ENCODE assay signal across 8 cellular contexts in genomic region chr1:204684551-204685235, GRCh38. TPM values are rescaled to one million over a fixed set of nuclear protein-coding genes. Genes with fewer than 3 reads are reported as not detected.
DNase-seq lines count a peak whose midpoint lies in the region; ATAC-seq and TF ChIP-seq lines count a peak whose summit lies in the region.

No MANE protein-coding gene starts in this region.

- peak overlapping the region; percentile 72 to 97 (median 88) for H3K9ac ChIP-seq in BLaER1 treated with 17β-estradiol and CSF1 and Interleukin-3, amounts not matched to agents 10 nM and 100 nM
- H3K9ac ChIP-seq in endodermal cell (ENCODE audit: extremely low read depth, low read length, poor library complexity, severe bottlenecking) (peak overlapping the region; percentile 53), neural cell (ENCODE audit: low read length) (peak overlapping the region; percentile 68)

- H3K9me3 Mint-ChIP-seq in endodermal cell (no peaks in the 10 kb centered on the region), CD14-positive monocyte (peaks cover 0 to 6% (median 2%) of the 10 kb centered on the region in 7 donors)

- H3K4me1 Mint-ChIP-seq in endodermal cell: peaks cover 10% of the 10 kb centered on the region
- peaks cover 12% of the 10 kb centered on the region for H3K4me1 Mint-ChIP-seq in CD14-positive monocyte

- peaks cover 0 to 43% (median 20%) of the 10 kb centered on the region in 11 experiments; a peak in 13 of 22 replicates for H4K20me1 ChIP-seq in BLaER1 treated with 17β-estradiol and CSF1 and Interleukin-3, amounts not matched to agents 10 nM and 100 nM
- no peaks in the 10 kb centered on the region for H4K20me1 ChIP-seq in neural cell (ENCODE audit: insufficient read depth)

- DNase-seq in HuH-7.5 (ENCODE audit: low spot score) (peak; percentile 37), endodermal cell (peak; percentile 83), CD14-positive monocyte (ENCODE audit: low spot score) (no peak), NCI-H1048 (lab: John Stamatoyannopoulos, UW) (no peak), SW 1271 (lab: John Stamatoyannopoulos, UW) (no peak)

- H3K27me3 ChIP-seq in BLaER1 treated with 17β-estradiol and CSF1 and Interleukin-3, amounts not matched to agents 10 nM and 100 nM: peaks cover 0 to 13% (median 0%) of the 10 kb centered on the region in 11 experiments; a peak in 4 of 22 replicates
- H3K27me3 ChIP-seq in endodermal cell (ENCODE audit: control insufficient read depth, insufficient read depth, low read length, poor library complexity, severe bottlenecking): peaks cover 21% of the 10 kb centered on the region
- peaks cover 3% of the 10 kb centered on the region for H3K27me3 ChIP-seq in neural cell (ENCODE audit: insufficient read depth, low read depth, low read length)

- H3K4me3 Mint-ChIP-seq in endodermal cell (peak overlapping the region; percentile 89), CD14-positive monocyte (peak overlapping the region in 1 of 2 donors; percentile 84)

- peaks cover 25 to 53% (median 43%) of the 10 kb centered on the region in 10 experiments for H3K4me1 ChIP-seq in BLaER1 treated with 17β-estradiol and CSF1 and Interleukin-3, amounts not matched to agents 10 nM and 100 nM
- H3K4me1 ChIP-seq in endodermal cell (ENCODE audit: control insufficient read depth, insufficient read depth, low read length): peaks cover 9% of the 10 kb centered on the region

- TF ChIP-seq CTCF in endodermal cell (conservative IDR thresholded peaks at IDR 0.05) (no peak), neural cell (IDR thresholded peaks at IDR 0.05; ENCODE audit: poor library complexity, severe bottlenecking) (no peak), CD14-positive monocyte (IDR thresholded peaks at IDR 0.05) (no peak)

- H2AFZ ChIP-seq in neural cell (ENCODE audit: low read depth, low read length): no peak overlapping the region

- peak overlapping the region in 10 of 11 experiments; percentile 48 to 98 (median 92); a peak in 20 of 22 replicates for H3K27ac ChIP-seq in BLaER1 treated with 17β-estradiol and CSF1 and Interleukin-3, amounts not matched to agents 10 nM and 100 nM
- H3K27ac ChIP-seq in endodermal cell (ENCODE audit: low read depth, low read length): no peak overlapping the region
- peak overlapping the region; percentile 18 for H3K27ac ChIP-seq in neural cell (ENCODE audit: low read length)

- no peak for TF ChIP-seq RAD21 in neural cell (conservative IDR thresholded peaks at IDR 0.05)

- no peak for TF ChIP-seq EP300 in neural cell (conservative IDR thresholded peaks at IDR 0.05; ENCODE audit: poor library complexity, severe bottlenecking)

- peak overlapping the region; percentile 72 for H3K27ac Mint-ChIP-seq in endodermal cell
- peak overlapping the region in 1 of 7 donors; percentile 39 for H3K27ac Mint-ChIP-seq in CD14-positive monocyte

- no peaks in the 10 kb centered on the region for H3K9me3 ChIP-seq in BLaER1 treated with 17β-estradiol and CSF1 and Interleukin-3, amounts not matched to agents 10 nM and 100 nM (replicated peaks in 1 of 11)
- H3K9me3 ChIP-seq in endodermal cell (ENCODE audit: control insufficient read depth, low read length) (no peaks in the 10 kb centered on the region), neural cell (ENCODE audit: low read length) (no peaks in the 10 kb centered on the region)

- peaks cover 14% of the 10 kb centered on the region for H3K79me2 ChIP-seq in neural cell (replicated peaks; ENCODE audit: insufficient read depth, low read length)

- peaks cover 0 to 30% (median 14%) of the 10 kb centered on the region in 11 experiments; a peak in 9 of 22 replicates for H3K36me3 ChIP-seq in BLaER1 treated with 17β-estradiol and CSF1 and Interleukin-3, amounts not matched to agents 10 nM and 100 nM
- H3K36me3 ChIP-seq in endodermal cell (ENCODE audit: control insufficient read depth, insufficient read depth, low read length) (no peaks in the 10 kb centered on the region), neural cell (ENCODE audit: insufficient read depth, low read length) (no peaks in the 10 kb centered on the region)

- no peak for ATAC-seq in HG03097 (IDR thresholded peaks at IDR 0.05; ENCODE audit: low FRiP score, unreplicated experiment)

- H3K36me3 Mint-ChIP-seq in endodermal cell (ENCODE audit: low read depth): no peaks in the 10 kb centered on the region
- no peaks in the 10 kb centered on the region for H3K36me3 Mint-ChIP-seq in CD14-positive monocyte

- WGBS in endodermal cell (ENCODE audit: insufficient coverage in 1 of 2, insufficient read length in 1 of 2), 2 experiments: 0 to 3% methylated on average over 10 to 43 of the region's 43 CpGs

- H3K4me3 ChIP-seq in BLaER1 treated with 17β-estradiol and CSF1 and Interleukin-3, amounts not matched to agents 10 nM and 100 nM: peak overlapping the region; percentile 65 to 90 (median 80)
- peak overlapping the region; percentile 79 for H3K4me3 ChIP-seq in endodermal cell (ENCODE audit: low read length)
- H3K4me3 ChIP-seq in neural cell (ENCODE audit: low read length): peak overlapping the region; percentile 69

- intact Hi-C loops in CD14-positive monocyte (cut with micrococcal nuclease): no loop called here

- H3K27me3 Mint-ChIP-seq in endodermal cell (ENCODE audit: insufficient read depth): peaks cover 39% of the 10 kb centered on the region
- H3K27me3 Mint-ChIP-seq in CD14-positive monocyte (ENCODE audit: low read depth in 3 of 3): peaks cover 36 to 46% (median 38%) of the 10 kb centered on the region in 3 donors

- H3K4me2 ChIP-seq in BLaER1 treated with 17β-estradiol and CSF1 and Interleukin-3, amounts not matched to agents 10 nM and 100 nM: peak overlapping the region; percentile 90 to 100 (median 96)
- peak overlapping the region; percentile 52 for H3K4me2 ChIP-seq in neural cell (ENCODE audit: low read length)

- H3K9me2 ChIP-seq in neural cell (ENCODE audit: insufficient read depth, low read length): no peaks in the 10 kb centered on the region

- no peaks in the 10 kb centered on the region for H3F3A ChIP-seq in neural cell (ENCODE audit: insufficient read depth, low read length, poor library complexity, severe bottlenecking)

TF ChIP-seq in neural cell, 6 proteins besides CTCF, POLR2A, EP300 and RAD21:
- TF ChIP-seq SMC3 (conservative IDR thresholded peaks at IDR 0.05; ENCODE audit: poor library complexity) (no peak), REST (IDR thresholded peaks at IDR 0.05; ENCODE audit: borderline replicate concordance) (peak; percentile 42), POLR2AphosphoS5 (IDR thresholded peaks at IDR 0.05) (no peak), TAF1 (IDR thresholded peaks at IDR 0.05; ENCODE audit: low read depth) (no peak), EZH2 (IDR thresholded peaks at IDR 0.05; ENCODE audit: borderline replicate concordance, insufficient read depth, low read length, poor library complexity, severe bottlenecking) (no peak), MXI1 (conservative IDR thresholded peaks at IDR 0.05; ENCODE audit: poor library complexity, severe bottlenecking) (no peak)

RNA-seq across cellular contexts. Expression of gene LRRN2, which starts 0.8 kb away (rescaled TPM):
- total RNA-seq in endodermal cell: 10 to 100 TPM; 11.4 to 16.2 TPM
- 15.9 TPM for polyA plus RNA-seq in endodermal cell (2013, experiment 1 of 2)
- polyA plus RNA-seq in endodermal cell (2013, experiment 2 of 2): 12.1 TPM
- polyA plus RNA-seq in neural cell (3.3 and 5.2 TPM in 2 replicates), CD14-positive monocyte (not detected)
- polyA minus RNA-seq in neural cell: 8.3 and 9.0 TPM in 2 replicates

Comparison
In these comparisons a context has a peak if more than half of its experiments do, and no peak if none do; other contexts are left out.
1. DNase-seq: peak in HuH-7.5 (single experiment) and endodermal cell (single experiment); none in CD14-positive monocyte (single experiment), NCI-H1048 (single experiment) and SW 1271 (0 of 2).
2. Peak in every context shown above with its lines, with median percentiles within 50 percentile points of each other: H3K4me3 ChIP-seq and H3K9ac ChIP-seq.